ENCODE assay signal across 17 cellular contexts in genomic region chr5:1911773-1912235, GRCh38. TPM values are rescaled to one million over a fixed set of nuclear protein-coding genes. Genes with fewer than 3 reads are reported as not detected.
DNase-seq lines count a peak whose midpoint lies in the region; ATAC-seq, FAIRE-seq and TF ChIP-seq lines count a peak whose summit lies in the region.
"Had no signal": no experiment of that assay in that cellular context is flagged by ENCODE, and none has a peak within 500 bp of the region (broad histone marks: within the 10 kb centered on the region; RNA-seq: fewer than 3 reads in every experiment).

No MANE protein-coding gene starts in this region.

- H3K4me2 ChIP-seq in H1 (ENCODE audit: insufficient read depth in 1 of 2, low read depth in 2 of 2, low read length in 2 of 2) = no peak overlapping the region
- no peak overlapping the region for H3K4me2 ChIP-seq in neuronal stem cell (ENCODE audit: insufficient read depth, low read length, poor library complexity, severe bottlenecking)

- no peak overlapping the region for H3K4ac ChIP-seq in H1 (replicated peaks; ENCODE audit: insufficient read length, low read depth, low read length)
- no peak overlapping the region for H3K4ac ChIP-seq in neuronal stem cell (ENCODE audit: low read length)

- H2BK5ac ChIP-seq in H1 (ENCODE audit: low read depth, low read length) (no peak overlapping the region), neuronal stem cell (ENCODE audit: low read length) (peak overlapping the region; percentile 60)

- H3K18ac ChIP-seq in H1 (ENCODE audit: extremely low read depth, low read length) (no peak overlapping the region), neuronal stem cell (ENCODE audit: low read length) (peak overlapping the region; percentile 83)

- H3K36me3 ChIP-seq in right atrium auricular region (no peaks in the 10 kb centered on the region), H1 (ENCODE audit: control insufficient read depth in 2 of 4, insufficient read depth in 4 of 4, low read length in 3 of 4) (no peaks in the 10 kb centered on the region), neuronal stem cell (replicated peaks in 1 of 2; ENCODE audit: control insufficient read depth in 2 of 2, insufficient read depth in 2 of 2, low read length in 2 of 2) (no peaks in the 10 kb centered on the region), tibial artery (no peaks in the 10 kb centered on the region)

- no peak overlapping the region for H4K8ac ChIP-seq in H1 (ENCODE audit: extremely low read depth, insufficient read depth, low read length)
- no peak overlapping the region for H4K8ac ChIP-seq in neuronal stem cell (ENCODE audit: low read depth, low read length)

- no peak for ATAC-seq in left ventricle myocardium superior

- H3K23ac ChIP-seq in H1 (ENCODE audit: insufficient read length) (no peak overlapping the region), neuronal stem cell (ENCODE audit: low read depth, low read length, poor library complexity) (no peak overlapping the region)

- H2BK15ac ChIP-seq in H1 (ENCODE audit: low read length) (no peak overlapping the region), neuronal stem cell (ENCODE audit: low read length) (no peak overlapping the region)

- H3K27ac ChIP-seq in right atrium auricular region (no peak overlapping the region), H1 (ENCODE audit: low read depth, low read length) (no peak overlapping the region), neuronal stem cell (replicated peaks; ENCODE audit: low read length) (no peak overlapping the region), tibial artery (no peak overlapping the region)
- H3K27ac ChIP-seq: GM23248, HL-60 had no signal

- H3K9ac ChIP-seq in H1 (replicated peaks in 1 of 4; ENCODE audit: extremely low read depth in 1 of 4, low read depth in 3 of 4, low read length in 3 of 4) (no peak overlapping the region), neuronal stem cell (ENCODE audit: low read depth, low read length, poor library complexity) (no peak overlapping the region)
- H3K9ac ChIP-seq: GM23248 had no signal

- H3K79me2 ChIP-seq in H1 (ENCODE audit: control insufficient read depth in 1 of 2, insufficient read depth in 2 of 2, low read length in 2 of 2) = no peaks in the 10 kb centered on the region

- H3K9me3 ChIP-seq in right atrium auricular region = no peaks in the 10 kb centered on the region
- H3K9me3 ChIP-seq in H1 (ENCODE audit: insufficient read depth in 2 of 2, low read depth in 1 of 2, low read length in 1 of 2) = no peaks in the 10 kb centered on the region; a peak in 1 of 4 replicates
- H3K9me3 ChIP-seq in neuronal stem cell (replicated peaks in 1 of 2; ENCODE audit: control insufficient read depth in 2 of 2, insufficient read depth in 1 of 2, low read depth in 1 of 2, low read length in 2 of 2) = peaks cover 0 to 5% of the 10 kb centered on the region in 2 donors
- H3K9me3 ChIP-seq in tibial artery = peaks cover 0 to 11% (median 4%) of the 10 kb centered on the region in 3 donors
- H3K9me3 ChIP-seq: Caco-2 had no signal

- H2BK120ac ChIP-seq in H1 (replicated peaks; ENCODE audit: low read depth, low read length) (no peak overlapping the region), neuronal stem cell (ENCODE audit: low read depth, low read length) (no peak overlapping the region)

- no peaks in the 10 kb centered on the region for H3K23me2 ChIP-seq in H1 (ENCODE audit: low read depth, low read length)

- no peak overlapping the region for H2AFZ ChIP-seq in H1 (ENCODE audit: low read length)
- no peak overlapping the region for H2AFZ ChIP-seq in neuronal stem cell (ENCODE audit: low read length)
- H2AFZ ChIP-seq: GM23248 had no signal

- no peak for FAIRE-seq in H1 (lab: Jason Lieb, UNC)

- H3K4me1 ChIP-seq in right atrium auricular region = no peaks in the 10 kb centered on the region
- no peaks in the 10 kb centered on the region for H3K4me1 ChIP-seq in H1 (replicated peaks in 1 of 4; ENCODE audit: control insufficient read depth in 3 of 4, insufficient read depth in 4 of 4, low read length in 3 of 4)
- H3K4me1 ChIP-seq in neuronal stem cell (ENCODE audit: control insufficient read depth in 2 of 2, insufficient read depth in 1 of 2, low read depth in 1 of 2, low read length in 2 of 2) = no peaks in the 10 kb centered on the region
- H3K4me1 ChIP-seq in tibial artery = no peaks in the 10 kb centered on the region
- H3K4me1 ChIP-seq: Caco-2 had no signal

- H2AK5ac ChIP-seq in H1 (ENCODE audit: low read depth, low read length) (no peak overlapping the region), neuronal stem cell (ENCODE audit: low read depth, low read length) (peak overlapping the region; percentile 3)

- H3K79me1 ChIP-seq in H1 (ENCODE audit: low read depth, low read length) = no peaks in the 10 kb centered on the region
- H3K79me1 ChIP-seq in neuronal stem cell (ENCODE audit: low read depth, low read length) = no peaks in the 10 kb centered on the region

- DNase-seq in left ventricle myocardium superior (peak; percentile 23), right atrium auricular region (ENCODE audit: low spot score) (no peak), H1 (ENCODE audit: low read depth in 1 of 2, low spot score in 2 of 2) (no peak), neuronal stem cell (ENCODE audit: low spot score) (no peak), tibial artery (peak; percentile 13 to 33), hypothalamus (lab: John Stamatoyannopoulos, UW) (no peak), NCI-H226 (no peak)
- DNase-seq in central memory CD4-positive, alpha-beta T cell = no peak
- DNase-seq: CD8-positive, alpha-beta memory T cell; DND-41; GF-D8; GM23248; H7 had no signal

- H4K20me1 ChIP-seq in H1 (replicated peaks in 1 of 2; ENCODE audit: control insufficient read depth in 1 of 2, insufficient read depth in 2 of 2, low read length in 2 of 2) = no peaks in the 10 kb centered on the region

- no peak overlapping the region for H3K56ac ChIP-seq in H1 (replicated peaks; ENCODE audit: insufficient read length, low read depth, low read length)

- POLR2A ChIA-PET in H1 (lab: Charles Lee; ENCODE audit: partially characterized antibody) = no interaction called here

- CTCF ChIA-PET in H1 (lab: Charles Lee; ENCODE audit: partially characterized antibody) = interaction anchor here (0.7 to 1.1 kb wide), 2 partner anchors 9 to 132 kb away, joined by 3 to 7 read pairs; no protein-coding TSS in a partner anchor

- no peak overlapping the region for H2BK20ac ChIP-seq in H1 (ENCODE audit: low read length)

- H2BK12ac ChIP-seq in H1 (ENCODE audit: low read depth, low read length) = no peak overlapping the region
- H2BK12ac ChIP-seq in neuronal stem cell (ENCODE audit: low read length) = no peak overlapping the region

- no peak for TF ChIP-seq CTCF in right atrium auricular region (IDR thresholded peaks at IDR 0.05)
- TF ChIP-seq CTCF in H1 (IDR thresholded peaks at IDR 0.05; ENCODE audit: control extremely low read depth in 1 of 3, insufficient read depth in 1 of 3, low read depth in 1 of 3, low read length in 3 of 3) = no peak
- TF ChIP-seq CTCF in tibial artery (IDR thresholded peaks at IDR 0.05) = no peak

- no peak overlapping the region for H4K5ac ChIP-seq in H1 (ENCODE audit: insufficient read length, low read depth, low read length)

- TF ChIP-seq EP300 in H1 (IDR thresholded peaks at IDR 0.05; ENCODE audit: borderline replicate concordance in 1 of 2, low read depth in 2 of 2, low read length in 2 of 2) = no peak

- intact Hi-C loops in left ventricle myocardium superior (cut with micrococcal nuclease) = no loop called here
- intact Hi-C loops in tibial artery (cut with DNase I; ENCODE audit: low total_unique reads) = no loop called here

- no peaks in the 10 kb centered on the region for H3K27me3 ChIP-seq in right atrium auricular region
- no peaks in the 10 kb centered on the region for H3K27me3 ChIP-seq in H1 (replicated peaks in 1 of 4; ENCODE audit: control insufficient read depth in 3 of 4, extremely low read depth in 1 of 4, insufficient read depth in 3 of 4, low read length in 3 of 4)
- H3K27me3 ChIP-seq in neuronal stem cell (ENCODE audit: control insufficient read depth in 3 of 3, insufficient read depth in 3 of 3, low read depth in 1 of 3, low read length in 3 of 3) = peaks cover 0 to 10% (median 0%) of the 10 kb centered on the region in 3 experiments
- H3K27me3 ChIP-seq in tibial artery = peaks cover 0 to 6% of the 10 kb centered on the region in 2 donors

- 93% methylated on average over 24 of the region's 26 CpGs; no CpG with 5 or more reads in 1 of the 2 experiments for WGBS in H1 (ENCODE audit: extremely low coverage in 1 of 2, insufficient coverage in 1 of 2, insufficient read length in 1 of 2, insufficient replicate concordance in 2 of 2, low coverage in 1 of 2, low lambda C conversion rate in 2 of 2, missing lambda C conversion rate in 1 of 2), 2 experiments
- no CpG with 5 or more reads among the region's 26 CpGs for WGBS in neuronal stem cell (ENCODE audit: extremely low coverage in 2 of 2, insufficient read length in 2 of 2, insufficient replicate concordance in 1 of 2), 2 donors

- no peak overlapping the region for H3K14ac ChIP-seq in H1 (ENCODE audit: insufficient read length)
- no peak overlapping the region for H3K14ac ChIP-seq in neuronal stem cell (ENCODE audit: low read length)

- H3K4me3 ChIP-seq in right atrium auricular region = no peak overlapping the region
- no peak overlapping the region for H3K4me3 ChIP-seq in H1 (ENCODE audit: extremely low read depth in 1 of 4, insufficient read depth in 2 of 4, low read depth in 3 of 4, low read length in 4 of 4)
- H3K4me3 ChIP-seq in neuronal stem cell (ENCODE audit: low read length in 2 of 2) = no peak overlapping the region
- H3K4me3 ChIP-seq in tibial artery = no peak overlapping the region
- H3K4me3 ChIP-seq: GM23248 had no signal

- H4K91ac ChIP-seq in H1 (replicated peaks; ENCODE audit: insufficient read length, low read length) (no peak overlapping the region), neuronal stem cell (ENCODE audit: low read depth, low read length, poor library complexity) (peak overlapping the region; percentile 46)

- no peak for TF ChIP-seq RAD21 in H1 (IDR thresholded peaks at IDR 0.05 in 1 of 2, conservative IDR thresholded peaks at IDR 0.05 in 1 of 2; ENCODE audit: low read depth in 2 of 2, low read length in 2 of 2)

- TF ChIP-seq POLR2A in H1 (IDR thresholded peaks at IDR 0.05; ENCODE audit: control extremely low read depth in 1 of 2, low read depth in 2 of 2, low read length in 2 of 2) = no peak

RNA-seq across cellular contexts. Expression of gene IRX4, which starts 29.1 kb away (rescaled TPM):
- total RNA-seq in left ventricle myocardium superior (19.6 TPM), right atrium auricular region (not detected)
- 0.82 and 1.2 TPM in 2 replicates for total RNA-seq in H1 (2021; fragmentation: NEBNext Ultra II Directional; extraction: Animal tissue kit (Norgen Biotek cat#: 25700))
- polyA plus RNA-seq in H1 (2011; rRNA removed) = 0.45 and 0.97 TPM in 2 replicates
- polyA plus RNA-seq in H1 (2011; cell fraction: cytosol; rRNA removed) = 0.87 TPM
- polyA plus RNA-seq in H1 (2011; cell fraction: nucleus; rRNA removed) = 1.8 TPM
- 0.40 to 1.2 TPM (median 1.1 TPM) in 4 replicates for polyA plus RNA-seq in H1 (2012, experiment 1 of 2)
- polyA plus RNA-seq in H1 (2012, experiment 2 of 2) = 1.1 TPM
- polyA plus RNA-seq in H1 (2013, experiment 1 of 2) = 1.0 TPM
- 0.75 TPM for polyA plus RNA-seq in H1 (2013, experiment 2 of 2)
- polyA minus RNA-seq in H1 (2011; rRNA and poly(A)+ RNA removed) = 0.16 and 0.44 TPM in 2 replicates
- 0.95 TPM for polyA minus RNA-seq in H1 (2011; cell fraction: cytosol; rRNA and poly(A)+ RNA removed)
- 0.50 TPM for polyA minus RNA-seq in H1 (2011; cell fraction: nucleus; rRNA and poly(A)+ RNA removed)
- not detected for polyA plus RNA-seq in neuronal stem cell (2013, experiment 1 of 2)
- polyA plus RNA-seq in neuronal stem cell (2013, experiment 2 of 2) = 0.01 TPM
- total RNA-seq: A172; Caco-2; CD8-positive, alpha-beta memory T cell; GM23248 had no signal
- polyA plus RNA-seq: BJ; CD8-positive, alpha-beta memory T cell; GM23248 had no signal

Comparison
In these comparisons a context has a peak if more than half of its experiments do, and no peak if none do; other contexts are left out.
1. DNase-seq: peak in left ventricle myocardium superior (single experiment) and tibial artery (2 of 2); none in right atrium auricular region (single experiment), H1 (0 of 2), neuronal stem cell (single experiment), hypothalamus (0 of 51), NCI-H226 (single experiment) and central memory CD4-positive, alpha-beta T cell (single experiment).